1 cellular context compared by ENCODE assay signal in the genomic region with DNA sequence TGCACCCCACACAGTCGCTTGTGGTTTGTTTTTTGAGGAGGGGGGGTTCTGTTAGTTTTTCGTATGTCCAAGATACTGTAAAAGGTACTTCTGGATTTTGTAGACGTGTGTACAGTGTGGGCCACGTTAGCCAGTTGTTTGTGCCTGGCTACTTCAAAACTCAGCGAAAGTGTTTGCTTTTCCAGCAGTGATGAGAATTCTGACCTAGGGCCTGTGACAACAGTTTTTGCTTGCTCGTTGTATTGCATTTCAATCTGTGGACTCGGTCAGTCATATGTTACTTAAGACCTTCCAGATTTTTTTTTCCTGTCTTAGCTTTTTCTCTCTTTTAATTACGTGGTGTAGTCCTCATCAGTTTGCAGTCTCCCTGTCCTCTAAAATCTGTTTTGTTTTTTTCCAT.
TF ChIP-seq lines count a peak whose summit lies in the region.

No MANE protein-coding gene starts in this region.

TF ChIP-seq in HepG2, 621 proteins besides CTCF, POLR2A, EP300 and RAD21:
- TF ChIP-seq HNF4A (CRISPR knock-in tag; IDR thresholded peaks at IDR 0.05) (0 out of 2 replicates have a peak, but pooled peaks have one; percentile 22), MAF1 (CRISPR knock-in tag; IDR thresholded peaks at IDR 0.05; ENCODE audit: borderline replicate concordance) (no peak), ZNF468 (CRISPR knock-in tag; IDR thresholded peaks at IDR 0.05) (no peak)
